8 cellular contexts compared by ENCODE assay signal in genomic region chr1:3651939-3652537, GRCh38. TPM values are rescaled to one million over a fixed set of nuclear protein-coding genes. Genes with fewer than 3 reads are reported as not detected.
DNase-seq lines count a peak whose midpoint lies in the region; ATAC-seq and TF ChIP-seq lines count a peak whose summit lies in the region.

Gene TP73 (plus strand): TSS chr1:3652516. CDS start chr1:3682366, 29,850 bp downstream.

- H3K27me3 Mint-ChIP-seq in Calu3 (ENCODE audit: unreplicated experiment) = peaks cover 51% of the 10 kb centered on the region

- peaks cover 53% of the 10 kb centered on the region for H3K27me3 ChIP-seq in H7 (ENCODE audit: control insufficient read depth, insufficient read depth, low read length)
- peaks cover 43% of the 10 kb centered on the region for H3K27me3 ChIP-seq in iPS DF 6.9 (ENCODE audit: control insufficient read depth, insufficient read depth, low read length)
- peaks cover 55% of the 10 kb centered on the region for H3K27me3 ChIP-seq in thymus (ENCODE audit: control insufficient read depth, insufficient read depth)

- no peak within 1 kb of the TSS for H3K27ac Mint-ChIP-seq in Calu3 (ENCODE audit: unreplicated experiment)

- DNase-seq in Calu3 = no peak
- DNase-seq in H7 = peak; percentile 90
- DNase-seq in iPS DF 6.9 (ENCODE audit: low read depth, low spot score) = no peak
- no peak for DNase-seq in HPDE6-E6E7 (ENCODE audit: extremely low spot score)
- DNase-seq in NCI-H774 (lab: John Stamatoyannopoulos, UW) = no peak

- no TSS peak for BruUV-seq in Calu3 (replicated peaks; lab: Mats Ljungman, UMichigan)

- H3K9me3 ChIP-seq in iPS DF 6.9 (ENCODE audit: control insufficient read depth, insufficient read depth, low read length) (no peaks in the 10 kb centered on the region), thymus (ENCODE audit: control insufficient read depth) (no peaks in the 10 kb centered on the region)

- no CpG with 5 or more reads among the region's 77 CpGs for WGBS in iPS DF 6.9 (ENCODE audit: insufficient coverage, insufficient read length)
- WGBS in thymus = 2% methylated on average over 77 of the region's 77 CpGs

- H3K27ac ChIP-seq in iPS DF 6.9 (ENCODE audit: low read length) (no peak within 1 kb of the TSS), thymus (ENCODE audit: low read depth) (no peak within 1 kb of the TSS)

- peaks cover 10% of the 10 kb centered on the region for H3K36me3 Mint-ChIP-seq in Calu3 (ENCODE audit: insufficient read depth, unreplicated experiment)

- peaks cover 1% of the 10 kb centered on the region; the same call in 1 of the 2 replicates for H3K36me3 ChIP-seq in H7 (replicated peaks; ENCODE audit: control insufficient read depth, insufficient read depth, low read length)
- no peaks in the 10 kb centered on the region for H3K36me3 ChIP-seq in iPS DF 6.9 (ENCODE audit: control insufficient read depth, insufficient read depth, low read length)
- H3K36me3 ChIP-seq in thymus (ENCODE audit: control insufficient read depth, insufficient read depth) = peaks cover 5% of the 10 kb centered on the region

- CTCF ChIA-PET in Calu3 (lab: Charles Lee) = no interaction called here

- no peak for TF ChIP-seq CTCF in Calu3 (IDR thresholded peaks at IDR 0.05; ENCODE audit: unreplicated experiment)

- H3K9me3 Mint-ChIP-seq in Calu3 (ENCODE audit: low read depth, unreplicated experiment) = no peaks in the 10 kb centered on the region

- peak within 1 kb of the TSS; percentile 52 for H3K4me3 ChIP-seq in H7 (ENCODE audit: insufficient read depth, low read depth, low read length)
- H3K4me3 ChIP-seq in iPS DF 6.9 (ENCODE audit: low read length) = peak within 1 kb of the TSS; percentile 57
- peak within 1 kb of the TSS; percentile 39 for H3K4me3 ChIP-seq in thymus (ENCODE audit: low read length)

- H3K4me1 ChIP-seq in iPS DF 6.9 (ENCODE audit: control insufficient read depth, insufficient read depth, low read length) (peaks cover 5% of the 10 kb centered on the region; the same call in 1 of the 2 replicates), thymus (ENCODE audit: control insufficient read depth, insufficient read depth, low read length) (peaks cover 10% of the 10 kb centered on the region)

- H3K4me3 Mint-ChIP-seq in Calu3 (ENCODE audit: low read depth, unreplicated experiment) = peak within 1 kb of the TSS; percentile 51

- H3K4me1 Mint-ChIP-seq in Calu3 (ENCODE audit: low read depth, unreplicated experiment) = no peaks in the 10 kb centered on the region

- intact Hi-C loops in Calu3 (cut with micrococcal nuclease; ENCODE audit: unreplicated experiment) = loop anchor here (10.0 kb wide), 1 partner anchor 73 kb away; no protein-coding TSS in a partner anchor

- ATAC-seq in SK-N-SH treated with all-trans-retinoic acid at 6 μM for 48 hours (peak; percentile 13), HG03175 (IDR thresholded peaks at IDR 0.05; ENCODE audit: unreplicated experiment) (no peak)

TF ChIP-seq in SK-N-SH treated with all-trans-retinoic acid at 6 μM for 48 hours, 23 proteins besides CTCF, POLR2A, EP300 and RAD21:
- TF ChIP-seq PPARA (CRISPR knock-in tag; IDR thresholded peaks at IDR 0.05; ENCODE audit: borderline replicate concordance) = no peak
- TF ChIP-seq ZC3H10 (CRISPR knock-in tag; IDR thresholded peaks at IDR 0.05) = no peak
- TF ChIP-seq CREB5 (CRISPR knock-in tag; IDR thresholded peaks at IDR 0.05; ENCODE audit: low read depth) = no peak
- no peak for TF ChIP-seq BACH2 (CRISPR knock-in tag; IDR thresholded peaks at IDR 0.05; ENCODE audit: borderline replicate concordance)
- no peak for TF ChIP-seq ZFP3 (CRISPR knock-in tag; IDR thresholded peaks at IDR 0.05)
- TF ChIP-seq CSDC2 (CRISPR knock-in tag; IDR thresholded peaks at IDR 0.05) = no peak
- TF ChIP-seq PATZ1 (CRISPR knock-in tag; IDR thresholded peaks at IDR 0.05; ENCODE audit: borderline replicate concordance) = no peak

RNA-seq across cellular contexts. Expression of gene TP73, which starts in this region (rescaled TPM):
- 0.34 and 0.54 TPM in 2 replicates for total RNA-seq in Calu3 (2022)
- total RNA-seq in H7 (2014; rRNA removed; shearing (Covaris generic)) = 0.55 and 1.6 TPM in 2 replicates
- 2.9 TPM for polyA plus RNA-seq in thymus
